In genomic region chr12:6038160-6038559, GRCh38 we compare ENCODE assay signal across 9 cellular contexts.
A peak's percentile ranks its signal among the peaks of the same experiment; 100 is the strongest.
DNase-seq lines count a peak whose midpoint lies in the region; ATAC-seq, FAIRE-seq and TF ChIP-seq lines count a peak whose summit lies in the region.
"Had no signal": no experiment of that assay in that cellular context is flagged by ENCODE, and none has a peak within 500 bp of the region (broad histone marks: within the 10 kb centered on the region; RNA-seq: fewer than 3 reads in every experiment).

No MANE protein-coding gene starts in this region.

- H3K27ac ChIP-seq in IMR-90 (ENCODE audit: insufficient read depth, low read length) (no peak overlapping the region), GM12878 (ENCODE audit: control insufficient read depth, insufficient read depth) (no peak overlapping the region), kidney (ENCODE audit: low read depth in 2 of 2, low read length in 2 of 2) (no peak overlapping the region)

- in situ Hi-C loops in GM13976 (cut with MboI; ENCODE audit: low sequenced_read_pairs, unreplicated experiment): no loop called here
- in situ Hi-C loops in IMR-90 (cut with MboI; ENCODE audit: low sequenced_read_pairs): no loop called here
- in situ Hi-C loops in GM12878 (cut with MboI): no loop called here

- POLR2A ChIA-PET in IMR-90 (lab: Charles Lee; ENCODE audit: unreplicated experiment): no interaction called here
- POLR2A ChIA-PET in GM12878 (lab: Charles Lee): no interaction called here

- TF ChIP-seq RAD21 in IMR-90 (IDR thresholded peaks at IDR 0.05; ENCODE audit: low read length): peak; percentile 57
- peak; percentile 19; the same call in 1 of the 2 replicates for TF ChIP-seq RAD21 in GM12878 (IDR thresholded peaks at IDR 0.05; ENCODE audit: insufficient read depth, low read depth, low read length)

- no peak overlapping the region for H3K4me2 ChIP-seq in IMR-90 (ENCODE audit: low read depth, low read length)
- no peak overlapping the region for H3K4me2 ChIP-seq in GM12878 (ENCODE audit: control insufficient read depth, insufficient read depth)

- ATAC-seq in IMR-90 (ENCODE audit: low read depth) (peak; percentile 67), GM12878 (peak; percentile 84), GM21528 (IDR thresholded peaks at IDR 0.05; ENCODE audit: low FRiP score, unreplicated experiment) (no peak)

- no peak overlapping the region for H2AK9ac ChIP-seq in IMR-90 (replicated peaks; ENCODE audit: low read depth, low read length, poor library complexity)

- H3K9me1 ChIP-seq in IMR-90 (ENCODE audit: insufficient read depth, low read length): no peaks in the 10 kb centered on the region

- no peak for TF ChIP-seq EP300 in GM12878 (IDR thresholded peaks at IDR 0.05; ENCODE audit: borderline replicate concordance in 1 of 2, control insufficient read depth in 1 of 2, low read depth in 2 of 2, low read length in 2 of 2)

- TF ChIP-seq CTCF in GM13976 (IDR thresholded peaks at IDR 0.05; ENCODE audit: borderline replicate concordance, control extremely low read depth, extremely low read depth, insufficient read depth, missing control alignments): peak; percentile 63
- TF ChIP-seq CTCF in IMR-90 (conservative IDR thresholded peaks at IDR 0.05; ENCODE audit: low read depth, low read length): peak; percentile 91
- TF ChIP-seq CTCF in GM12878 (IDR thresholded peaks at IDR 0.05 in 2 of 3, conservative IDR thresholded peaks at IDR 0.05 in 1 of 3; ENCODE audit: control insufficient read depth in 2 of 3, extremely low read depth in 1 of 3, insufficient read depth in 1 of 3, low read depth in 3 of 3, low read length in 3 of 3): peak; percentile 63 to 69 (median 65)
- peak; percentile 75 for TF ChIP-seq CTCF in kidney (IDR thresholded peaks at IDR 0.05; ENCODE audit: borderline replicate concordance, extremely low read depth, insufficient read depth)

- H3K56ac ChIP-seq in IMR-90 (ENCODE audit: extremely low read depth, insufficient read depth, low read length): no peak overlapping the region

- no peak overlapping the region for H2BK15ac ChIP-seq in IMR-90 (ENCODE audit: low read depth, low read length)

- H3K4me1 ChIP-seq in IMR-90 (ENCODE audit: control insufficient read depth, insufficient read depth, low read length) (peaks cover under 1% of the 10 kb centered on the region; the same call in 1 of the 2 replicates), GM12878 (ENCODE audit: control insufficient read depth, insufficient read depth, low read length) (no peaks in the 10 kb centered on the region), kidney (ENCODE audit: control insufficient read depth in 1 of 2, insufficient read depth in 1 of 2, low read depth in 1 of 2, low read length in 2 of 2) (no peaks in the 10 kb centered on the region)

- H2BK5ac ChIP-seq in IMR-90 (ENCODE audit: low read depth, low read length, poor library complexity, severe bottlenecking): no peak overlapping the region

- intact Hi-C loops in IMR-90 (cut with micrococcal nuclease) (no loop called here), GM12878 (cut with micrococcal nuclease; ENCODE audit: unreplicated experiment) (loop anchor here (5.0 kb wide), 1 partner anchor 71 kb away; no protein-coding TSS in a partner anchor), kidney (cut with DNase I) (no loop called here)

- no TSS peak for BruUV-seq in IMR-90 (replicated peaks; lab: Mats Ljungman, UMichigan)
- no TSS peak for BruUV-seq in GM12878 (replicated peaks; lab: Mats Ljungman, UMichigan)

- no peak overlapping the region for H2BK20ac ChIP-seq in IMR-90 (ENCODE audit: low read depth, low read length)

- peak; percentile 89 for FAIRE-seq in GM12878 (lab: Jason Lieb, UNC)
- no peak for FAIRE-seq in kidney (lab: Jason Lieb, UNC)
- FAIRE-seq: islet of Langerhans had no signal

- H4K20me1 ChIP-seq in IMR-90 (ENCODE audit: insufficient read depth, low read length) (no peaks in the 10 kb centered on the region), GM12878 (ENCODE audit: control insufficient read depth, insufficient read depth) (no peaks in the 10 kb centered on the region)

- H4K5ac ChIP-seq in IMR-90 (ENCODE audit: low read depth, low read length): no peak overlapping the region

- no peaks in the 10 kb centered on the region for H3K9me3 ChIP-seq in IMR-90 (ENCODE audit: control insufficient read depth, insufficient read depth, low read length)
- H3K9me3 ChIP-seq in GM12878 (replicated peaks; ENCODE audit: control insufficient read depth, insufficient read depth, low read length): no peaks in the 10 kb centered on the region
- H3K9me3 ChIP-seq in kidney (ENCODE audit: control insufficient read depth in 1 of 2, low read length in 2 of 2): no peaks in the 10 kb centered on the region

- no peak overlapping the region for H2AK5ac ChIP-seq in IMR-90 (ENCODE audit: low read depth, low read length)

- 40% methylated on average over 6 of the region's 8 CpGs; no CpG with 5 or more reads in 1 of the 2 experiments for WGBS in IMR-90 (ENCODE audit: extremely low coverage in 2 of 2, insufficient read length in 1 of 2), 2 experiments
- 42% methylated on average over 8 of the region's 8 CpGs for WGBS in GM12878 (ENCODE audit: insufficient coverage, insufficient replicate concordance, low lambda C conversion rate, missing lambda C conversion rate)

- H3K9ac ChIP-seq in IMR-90 (ENCODE audit: low read depth, low read length) (no peak overlapping the region), GM12878 (ENCODE audit: control insufficient read depth, insufficient read depth, low read length) (no peak overlapping the region), kidney (ENCODE audit: low read length in 2 of 2) (no peak overlapping the region)

- H3K36me3 ChIP-seq in IMR-90 (ENCODE audit: control insufficient read depth, insufficient read depth, low read length) (no peaks in the 10 kb centered on the region), GM12878 (ENCODE audit: control insufficient read depth in 2 of 2, insufficient read depth in 2 of 2, low read length in 1 of 2) (no peaks in the 10 kb centered on the region), kidney (ENCODE audit: control insufficient read depth in 1 of 2, insufficient read depth in 2 of 2, low read length in 2 of 2) (no peaks in the 10 kb centered on the region)

- H3K79me1 ChIP-seq in IMR-90 (ENCODE audit: low read depth in 1 of 2, low read length in 2 of 2): no peaks in the 10 kb centered on the region

- CTCF ChIA-PET in IMR-90 (lab: Yijun Ruan, JAX): interaction anchor here (0.5 to 3.2 kb wide), 7 partner anchors 36 to 386 kb away, joined by 3 to 46 read pairs (median 6); no protein-coding TSS in a partner anchor
- CTCF ChIA-PET in GM12878 (lab: Yijun Ruan, JAX): interaction anchor here (0.7 to 13.2 kb wide), 16 partner anchors 8 to 248 kb away, joined by 3 to 256 read pairs (median 3); no protein-coding TSS in a partner anchor

- no peak overlapping the region for H3K14ac ChIP-seq in IMR-90 (replicated peaks; ENCODE audit: low read depth, low read length)

- dilution Hi-C loops in IMR-90 (cut with HindIII; ENCODE audit: low sequenced_read_pairs, unreplicated experiment): no loop called here

- no peak overlapping the region for H2BK120ac ChIP-seq in IMR-90 (ENCODE audit: low read depth, low read length)

- no peak overlapping the region for H3K4ac ChIP-seq in IMR-90 (ENCODE audit: low read depth, low read length)

- DNase-seq in AG08396 (ENCODE audit: low spot score) (peak; percentile 60), GM13976 (ENCODE audit: low spot score) (peak; percentile 79), IMR-90 (peak; percentile 76), SHP77 (lab: John Stamatoyannopoulos, UW) (peak; percentile 30 to 46), GM12878 (ENCODE audit: low read depth, low spot score) (no peak), kidney (no peak)
- DNase-seq in stimulated activated CD8-positive, alpha-beta memory T cell treated with anti-CD3 and anti-CD28 coated beads, Interleukin-4, amount 100 ng/mL, for 48 hours: peak; percentile 62

- RAD21 ChIA-PET in GM12878 (lab: Charles Lee; ENCODE audit: unreplicated experiment): interaction anchor here (1.1 to 3.4 kb wide), 3 partner anchors 47 to 248 kb away, joined by 4 to 71 read pairs (median 5); no protein-coding TSS in a partner anchor

- H3K4me3 ChIP-seq in IMR-90 (ENCODE audit: insufficient read depth, low read depth, low read length): no peak overlapping the region
- H3K4me3 ChIP-seq in GM12878: no peak overlapping the region
- H3K4me3 ChIP-seq in kidney (ENCODE audit: low read length in 2 of 2): no peak overlapping the region

- no peak overlapping the region for H3K18ac ChIP-seq in IMR-90 (ENCODE audit: low read depth, low read length)

- TF ChIP-seq POLR2A in IMR-90 (IDR thresholded peaks at IDR 0.05; ENCODE audit: low read depth, low read length) (no peak), GM12878 (IDR thresholded peaks at IDR 0.05; ENCODE audit: low read depth, low read length) (no peak)

- H2AFZ ChIP-seq in IMR-90 (replicated peaks; ENCODE audit: low read length, poor library complexity) (peak overlapping the region; percentile 55), GM12878 (ENCODE audit: control insufficient read depth, low read depth, low read length) (no peak overlapping the region)

- H4K91ac ChIP-seq in IMR-90 (ENCODE audit: insufficient read depth, low read depth, low read length): no peak overlapping the region

- no peaks in the 10 kb centered on the region for H3K27me3 ChIP-seq in IMR-90 (ENCODE audit: control insufficient read depth, insufficient read depth, low read length)
- no peaks in the 10 kb centered on the region; a peak in 1 of 4 replicates for H3K27me3 ChIP-seq in GM12878 (replicated peaks in 1 of 2; ENCODE audit: control insufficient read depth in 2 of 2, insufficient read depth in 2 of 2, low read length in 1 of 2)

- no peaks in the 10 kb centered on the region for H3K79me2 ChIP-seq in GM12878 (ENCODE audit: control insufficient read depth, insufficient read depth, low read length)

- SMC1A ChIA-PET in GM12878 (lab: Charles Lee; ENCODE audit: uncharacterized antibody, unreplicated experiment): interaction anchor here (1.3 to 3.3 kb wide), 3 partner anchors 48 to 247 kb away, joined by 4 to 65 read pairs (median 4); no protein-coding TSS in a partner anchor

- no peak overlapping the region for H4K8ac ChIP-seq in IMR-90 (ENCODE audit: low read depth in 2 of 2, low read length in 2 of 2)

- H3K23ac ChIP-seq in IMR-90 (ENCODE audit: low read depth, low read length): no peak overlapping the region

TF ChIP-seq in IMR-90, 13 proteins besides CTCF, POLR2A, EP300 and RAD21 (continues in another document):
- TF ChIP-seq MXI1 (IDR thresholded peaks at IDR 0.05; ENCODE audit: borderline replicate concordance, low read depth, low read length) (no peak), RCOR1 (IDR thresholded peaks at IDR 0.05; ENCODE audit: insufficient replicate concordance, low read length) (no peak), FOS (IDR thresholded peaks at IDR 0.05; ENCODE audit: low read depth, low read length) (no peak), SMC3 (IDR thresholded peaks at IDR 0.05; ENCODE audit: low read depth, low read length) (peak; percentile 73)

TF ChIP-seq in GM12878, 131 proteins besides CTCF, POLR2A, EP300 and RAD21:
- no peak for TF ChIP-seq TBL1XR1 (IDR thresholded peaks at IDR 0.05; ENCODE audit: low read depth, low read length)
- TF ChIP-seq SMC3 (IDR thresholded peaks at IDR 0.05; ENCODE audit: borderline replicate concordance, low read length): peak; percentile 68
TF ChIP-seq in GM12878: peak in this region for 1.

Comparison
In these comparisons a context has a peak if more than half of its experiments do, and no peak if none do; other contexts are left out.
1. DNase-seq: peak in AG08396 (single experiment), GM13976 (single experiment), IMR-90 (single experiment), SHP77 (2 of 2) and stimulated activated CD8-positive, alpha-beta memory T cell treated with anti-CD3 and anti-CD28 coated beads, Interleukin-4, amount 100 ng/mL, for 48 hours (single experiment); none in GM12878 (single experiment) and kidney (single experiment).
2. Peak in every context shown above with its lines, with median percentiles within 50 percentile points of each other: CTCF ChIP-seq.